ENCODE assay signal across 27 cellular contexts in genomic region chr3:156142649-156143048, GRCh38. TPM values are rescaled to one million over a fixed set of nuclear protein-coding genes. Genes with fewer than 3 reads are reported as not detected.
A peak's percentile ranks its signal among the peaks of the same experiment; 100 is the strongest.
DNase-seq lines count a peak whose midpoint lies in the region; ATAC-seq, FAIRE-seq and TF ChIP-seq lines count a peak whose summit lies in the region.
"Had no signal": no experiment of that assay in that cellular context is flagged by ENCODE, and none has a peak within 500 bp of the region (broad histone marks: within the 10 kb centered on the region; RNA-seq: fewer than 3 reads in every experiment).

No MANE protein-coding gene starts in this region.

- no peaks in the 10 kb centered on the region for H3K36me3 Mint-ChIP-seq in nephron (ENCODE audit: low read depth)
- H3K36me3 Mint-ChIP-seq: activated naive CD4-positive, alpha-beta T cell treated with anti-CD3 and anti-CD28 coated beads, Interleukin-2, amount 50 U/mL, for 72 hours; WTC11 had no signal

- no peaks in the 10 kb centered on the region for H3K79me2 ChIP-seq in H1 (ENCODE audit: control insufficient read depth in 1 of 2, insufficient read depth in 2 of 2, low read length in 2 of 2)

- no peak for FAIRE-seq in H1 (lab: Jason Lieb, UNC)
- FAIRE-seq: A549, astrocyte, GM12891, kidney had no signal

- H3K9ac ChIP-seq in H1 (replicated peaks in 1 of 4; ENCODE audit: extremely low read depth in 1 of 4, low read depth in 3 of 4, low read length in 3 of 4), result no peak overlapping the region

- no peaks in the 10 kb centered on the region for H3K9me3 Mint-ChIP-seq in nephron
- H3K9me3 Mint-ChIP-seq: activated naive CD4-positive, alpha-beta T cell treated with anti-CD3 and anti-CD28 coated beads, Interleukin-2, amount 50 U/mL, for 72 hours; activated T-helper 17 cell treated with anti-CD3 and anti-CD28 coated beads, Interleukin-2, amount 50 U/mL, for 72 hours; H9; WTC11 had no signal

- no peaks in the 10 kb centered on the region for H3K79me1 ChIP-seq in H1 (ENCODE audit: low read depth, low read length)

- no peak overlapping the region for H2BK12ac ChIP-seq in H1 (ENCODE audit: low read depth, low read length)

- CTCF ChIA-PET in H1 (lab: Charles Lee; ENCODE audit: partially characterized antibody), result interaction anchor here (0.9 to 7.6 kb wide), 7 partner anchors 8 to 332 kb away, joined by 3 to 53 read pairs (median 5); no protein-coding TSS in a partner anchor

- no peak overlapping the region for H3K4me2 ChIP-seq in H1 (ENCODE audit: insufficient read depth in 1 of 2, low read depth in 2 of 2, low read length in 2 of 2)
- H3K4me2 ChIP-seq: A549 had no signal

- H2BK5ac ChIP-seq in H1 (ENCODE audit: low read depth, low read length), result no peak overlapping the region

- no peaks in the 10 kb centered on the region for H3K27me3 ChIP-seq in right cardiac atrium (ENCODE audit: control insufficient read depth, insufficient read depth)
- H3K27me3 ChIP-seq in H1 (replicated peaks in 1 of 4; ENCODE audit: control insufficient read depth in 3 of 4, extremely low read depth in 1 of 4, insufficient read depth in 3 of 4, low read length in 3 of 4), result no peaks in the 10 kb centered on the region
- H3K27me3 ChIP-seq: stomach had no signal

- H2AK5ac ChIP-seq in H1 (ENCODE audit: low read depth, low read length), result no peak overlapping the region

- H4K5ac ChIP-seq in H1 (ENCODE audit: insufficient read length, low read depth, low read length), result no peak overlapping the region

- no peaks in the 10 kb centered on the region for H3K9me3 ChIP-seq in right cardiac atrium (ENCODE audit: control insufficient read depth, low read length)
- H3K9me3 ChIP-seq in H1 (ENCODE audit: insufficient read depth in 2 of 2, low read depth in 1 of 2, low read length in 1 of 2), result no peaks in the 10 kb centered on the region
- H3K9me3 ChIP-seq: A549, BE2C, stomach had no signal

- H3K27ac ChIP-seq in right cardiac atrium (ENCODE audit: low read length) (no peak overlapping the region), H1 (ENCODE audit: low read depth, low read length) (no peak overlapping the region)
- H3K27ac ChIP-seq: A549, RWPE1, stomach had no signal

- H3K4me1 Mint-ChIP-seq in nephron, result peaks cover 5% of the 10 kb centered on the region
- H3K4me1 Mint-ChIP-seq: activated T-helper 17 cell treated with anti-CD3 and anti-CD28 coated beads, Interleukin-2, amount 50 U/mL, for 72 hours; H9; WTC11 had no signal

- WGBS in right cardiac atrium, result 74% methylated on average over 2 of the region's 2 CpGs
- WGBS in H1 (ENCODE audit: extremely low coverage in 1 of 2, insufficient coverage in 1 of 2, insufficient read length in 1 of 2, insufficient replicate concordance in 2 of 2, low coverage in 1 of 2, low lambda C conversion rate in 2 of 2, missing lambda C conversion rate in 1 of 2), 2 experiments, result 86% methylated on average over 2 of the region's 2 CpGs; no CpG with 5 or more reads in 1 of the 2 experiments

- H3K4me1 ChIP-seq in right cardiac atrium (ENCODE audit: control insufficient read depth, insufficient read depth, low read length) (no peaks in the 10 kb centered on the region), H1 (replicated peaks in 1 of 4; ENCODE audit: control insufficient read depth in 3 of 4, insufficient read depth in 4 of 4, low read length in 3 of 4) (no peaks in the 10 kb centered on the region)
- H3K4me1 ChIP-seq: A549, BE2C, stomach had no signal

- intact Hi-C loops in left ventricle myocardium superior (cut with micrococcal nuclease), result no loop called here
- intact Hi-C loops in right cardiac atrium (cut with DNase I), result loop anchor here in 1 of 4 donors (10.0 kb wide), 1 partner anchor 98 kb away; no protein-coding TSS in a partner anchor

- no peak for TF ChIP-seq POLR2A in H1 (IDR thresholded peaks at IDR 0.05; ENCODE audit: control extremely low read depth in 1 of 2, low read depth in 2 of 2, low read length in 2 of 2)

- no peak overlapping the region for H2BK20ac ChIP-seq in H1 (ENCODE audit: low read length)

- H4K8ac ChIP-seq in H1 (ENCODE audit: extremely low read depth, insufficient read depth, low read length), result no peak overlapping the region

- ATAC-seq in left ventricle myocardium superior, result peak; percentile 47
- no peak for ATAC-seq in right cardiac atrium
- ATAC-seq in HG03460 (IDR thresholded peaks at IDR 0.05; ENCODE audit: unreplicated experiment), result no peak
- no peak for ATAC-seq in GM21515 (IDR thresholded peaks at IDR 0.05; ENCODE audit: unreplicated experiment)
- ATAC-seq: A549; activated naive CD4-positive, alpha-beta T cell treated with anti-CD3 and anti-CD28 coated beads, Interleukin-2, amount 50 U/mL, for 72 hours; activated T-helper 17 cell treated with anti-CD3 and anti-CD28 coated beads, Interleukin-2, amount 50 U/mL, for 72 hours; WTC11 had no signal

- H3K4me3 Mint-ChIP-seq in nephron, result no peak overlapping the region
- H3K4me3 Mint-ChIP-seq: activated T-helper 17 cell treated with anti-CD3 and anti-CD28 coated beads, Interleukin-2, amount 50 U/mL, for 72 hours; H9; WTC11 had no signal

- no peak for TF ChIP-seq EP300 in H1 (IDR thresholded peaks at IDR 0.05; ENCODE audit: borderline replicate concordance in 1 of 2, low read depth in 2 of 2, low read length in 2 of 2)

- no peaks in the 10 kb centered on the region for H4K20me1 ChIP-seq in H1 (replicated peaks in 1 of 2; ENCODE audit: control insufficient read depth in 1 of 2, insufficient read depth in 2 of 2, low read length in 2 of 2)

- H2AFZ ChIP-seq in H1 (ENCODE audit: low read length), result peak overlapping the region; percentile 91; the same call in 1 of the 2 replicates

- no peak overlapping the region for H2BK120ac ChIP-seq in H1 (replicated peaks; ENCODE audit: low read depth, low read length)

- H3K18ac ChIP-seq in H1 (ENCODE audit: extremely low read depth, low read length), result no peak overlapping the region

- no peak overlapping the region for H3K14ac ChIP-seq in H1 (ENCODE audit: insufficient read length)

- H3K36me3 ChIP-seq in H1 (ENCODE audit: control insufficient read depth in 2 of 4, insufficient read depth in 4 of 4, low read length in 3 of 4), result no peaks in the 10 kb centered on the region
- H3K36me3 ChIP-seq: BE2C, stomach had no signal

- POLR2A ChIA-PET in H1 (lab: Charles Lee; ENCODE audit: partially characterized antibody), result no interaction called here

- H3K27ac Mint-ChIP-seq in nephron, result peak overlapping the region in 2 of 3 experiments; percentile 16 to 80
- H3K27ac Mint-ChIP-seq: activated naive CD4-positive, alpha-beta T cell treated with anti-CD3 and anti-CD28 coated beads, Interleukin-2, amount 50 U/mL, for 72 hours; activated T-helper 17 cell treated with anti-CD3 and anti-CD28 coated beads, Interleukin-2, amount 50 U/mL, for 72 hours; H9; WTC11 had no signal

- DNase-seq in left ventricle myocardium superior, result no peak
- no peak for DNase-seq in right cardiac atrium
- no peak for DNase-seq in H1 (ENCODE audit: low read depth in 1 of 2, low spot score in 2 of 2)
- DNase-seq in NCI-H2081 treated with DMSO at 0.1 percent for 48 hours (lab: John Stamatoyannopoulos, UW), result no peak
- DNase-seq in DMS 273 (lab: John Stamatoyannopoulos, UW; ENCODE audit: unreplicated experiment), result no peak
- DNase-seq: BE2C; cerebellar nuclear complex; DND-41; H9; kidney; NCI-H187; NCI-H2227 treated with DMSO at 0.1 percent for 48 hours; NCI-H69; stimulated activated CD8-positive, alpha-beta memory T cell treated with anti-CD3 and anti-CD28 coated beads, Interleukin-4, amount 100 ng/mL, for 48 hours; stomach; T-helper 9 cell had no signal

- TF ChIP-seq CTCF in H1 (IDR thresholded peaks at IDR 0.05; ENCODE audit: control extremely low read depth in 1 of 3, insufficient read depth in 1 of 3, low read depth in 1 of 3, low read length in 3 of 3) (no peak), nephron (IDR thresholded peaks at IDR 0.05; ENCODE audit: unreplicated experiment in 3 of 3) (no peak)

- no peak overlapping the region for H3K4me3 ChIP-seq in right cardiac atrium (ENCODE audit: low read length)
- H3K4me3 ChIP-seq in H1 (ENCODE audit: extremely low read depth in 1 of 4, insufficient read depth in 2 of 4, low read depth in 3 of 4, low read length in 4 of 4), result no peak overlapping the region
- H3K4me3 ChIP-seq: A549, lung, stomach had no signal

- H3K4ac ChIP-seq in H1 (replicated peaks; ENCODE audit: insufficient read length, low read depth, low read length), result no peak overlapping the region

- H2BK15ac ChIP-seq in H1 (ENCODE audit: low read length), result no peak overlapping the region

- H4K91ac ChIP-seq in H1 (replicated peaks; ENCODE audit: insufficient read length, low read length), result no peak overlapping the region

- TF ChIP-seq RAD21 in H1 (IDR thresholded peaks at IDR 0.05 in 1 of 2, conservative IDR thresholded peaks at IDR 0.05 in 1 of 2; ENCODE audit: low read depth in 2 of 2, low read length in 2 of 2), result no peak

- peaks cover under 1% of the 10 kb centered on the region; the same call in 1 of the 2 replicates for H3K23me2 ChIP-seq in H1 (ENCODE audit: low read depth, low read length)

- H3K23ac ChIP-seq in H1 (ENCODE audit: insufficient read length), result no peak overlapping the region

- H3K27me3 Mint-ChIP-seq in nephron (ENCODE audit: low read depth), result no peaks in the 10 kb centered on the region

- no peak overlapping the region for H3K56ac ChIP-seq in H1 (replicated peaks; ENCODE audit: insufficient read length, low read depth, low read length)

TF ChIP-seq in H1, 55 proteins besides CTCF, POLR2A, EP300 and RAD21:
- TF ChIP-seq EGR1 (IDR thresholded peaks at IDR 0.05; ENCODE audit: borderline replicate concordance, low read depth, low read length) (no peak), BRCA1 (IDR thresholded peaks at IDR 0.05; ENCODE audit: low read depth, low read length) (no peak), CHD1 (IDR thresholded peaks at IDR 0.05; ENCODE audit: low read depth, low read length) (no peak), SUZ12 (IDR thresholded peaks at IDR 0.05; ENCODE audit: low read length) (no peak), RBBP5 (IDR thresholded peaks at IDR 0.05; ENCODE audit: borderline replicate concordance, low read depth, low read length) (no peak), HDAC6 (IDR thresholded peaks at IDR 0.05; ENCODE audit: low read depth, low read length) (no peak), RFX5 (IDR thresholded peaks at IDR 0.05; ENCODE audit: borderline replicate concordance, low read depth, low read length) (no peak), SP4 (IDR thresholded peaks at IDR 0.05; ENCODE audit: low read length) (no peak)

RNA-seq across cellular contexts. Expression of gene KCNAB1, which starts 22.3 kb away (rescaled TPM):
- total RNA-seq in left ventricle myocardium superior, result 2.4 TPM
- 1 to 10 TPM; 1.1 to 3.7 (median 2.2) TPM for total RNA-seq in right cardiac atrium
- polyA plus RNA-seq in right cardiac atrium, result 1.6 TPM
- total RNA-seq in H1 (2021; fragmentation: NEBNext Ultra II Directional; extraction: Animal tissue kit (Norgen Biotek cat#: 25700)), result 2.3 and 2.4 TPM in 2 replicates
- 0.31 and 0.51 TPM in 2 replicates for polyA plus RNA-seq in H1 (2011; rRNA removed)
- 0.37 TPM for polyA plus RNA-seq in H1 (2011; cell fraction: cytosol; rRNA removed)
- polyA plus RNA-seq in H1 (2011; cell fraction: nucleus; rRNA removed), result 0.33 TPM
- 1.2 to 2.2 TPM (median 1.8 TPM) in 4 replicates for polyA plus RNA-seq in H1 (2012, experiment 1 of 2)
- polyA plus RNA-seq in H1 (2012, experiment 2 of 2), result 0.07 TPM
- polyA plus RNA-seq in H1 (2013, experiment 1 of 2), result 0.79 TPM
- polyA plus RNA-seq in H1 (2013, experiment 2 of 2), result 0.53 TPM
- 1.5 and 2.1 TPM in 2 replicates for polyA minus RNA-seq in H1 (2011; rRNA and poly(A)+ RNA removed)
- polyA minus RNA-seq in H1 (2011; cell fraction: cytosol; rRNA and poly(A)+ RNA removed), result 1.5 TPM
- polyA minus RNA-seq in H1 (2011; cell fraction: nucleus; rRNA and poly(A)+ RNA removed), result 3.2 TPM
- total RNA-seq: activated naive CD4-positive, alpha-beta T cell treated with anti-CD3 and anti-CD28 coated beads, Interleukin-2, amount 50 U/mL, for 72 hours; activated T-helper 17 cell treated with anti-CD3 and anti-CD28 coated beads, Interleukin-2, amount 50 U/mL, for 72 hours had no signal
- polyA plus RNA-seq: A549 had no signal
